Comparison of ENCODE assay signal across 1 cellular context in genomic region chr16:30649725-30650368, GRCh38.
TF ChIP-seq lines count a peak whose summit lies in the region.

No MANE protein-coding gene starts in this region.

TF ChIP-seq in GM12878, 131 proteins besides CTCF, POLR2A, EP300 and RAD21:
- TF ChIP-seq SRF (IDR thresholded peaks at IDR 0.05; ENCODE audit: low read depth in 2 of 2, low read length in 2 of 2) (no peak), PRDM15 (CRISPR knock-in tag; IDR thresholded peaks at IDR 0.05) (no peak; the same call in 1 of the 2 replicates), FOXK2 (IDR thresholded peaks at IDR 0.05) (no peak), ZBTB33 (IDR thresholded peaks at IDR 0.05) (peak; percentile 73), SMARCA5 (IDR thresholded peaks at IDR 0.05) (no peak), SPI1 (IDR thresholded peaks at IDR 0.05; ENCODE audit: borderline replicate concordance, insufficient read depth, low read depth, low read length) (peak; percentile 48; the same call in 1 of the 2 replicates), PML (IDR thresholded peaks at IDR 0.05; ENCODE audit: low read length) (no peak), CHD4 (IDR thresholded peaks at IDR 0.05) (no peak), ZSCAN29 (IDR thresholded peaks at IDR 0.05) (no peak), NFYA (IDR thresholded peaks at IDR 0.05; ENCODE audit: borderline replicate concordance, low read depth, low read length) (no peak), BACH1 (IDR thresholded peaks at IDR 0.05; ENCODE audit: borderline replicate concordance) (0 out of 2 replicates have a peak, but pooled peaks have one; percentile 33), MLLT1 (IDR thresholded peaks at IDR 0.05) (peak; percentile 91; the same call in 1 of the 2 replicates), STAT1 (conservative IDR thresholded peaks at IDR 0.05) (no peak), STAT3 (IDR thresholded peaks at IDR 0.05; ENCODE audit: low read depth, low read length) (no peak), GATAD2B (conservative IDR thresholded peaks at IDR 0.05; ENCODE audit: low read depth) (0 out of 2 replicates have a peak, but pooled peaks have one; percentile 68), MTA3 (IDR thresholded peaks at IDR 0.05; ENCODE audit: borderline replicate concordance, low read length) (no peak), LARP7 (IDR thresholded peaks at IDR 0.05) (0 out of 2 replicates have a peak, but pooled peaks have one; percentile 34), EZH2 (IDR thresholded peaks at IDR 0.05; ENCODE audit: borderline replicate concordance, control insufficient read depth, low read depth, low read length) (no peak)
